ENCODE assay signal across 21 cellular contexts in the genomic region with DNA sequence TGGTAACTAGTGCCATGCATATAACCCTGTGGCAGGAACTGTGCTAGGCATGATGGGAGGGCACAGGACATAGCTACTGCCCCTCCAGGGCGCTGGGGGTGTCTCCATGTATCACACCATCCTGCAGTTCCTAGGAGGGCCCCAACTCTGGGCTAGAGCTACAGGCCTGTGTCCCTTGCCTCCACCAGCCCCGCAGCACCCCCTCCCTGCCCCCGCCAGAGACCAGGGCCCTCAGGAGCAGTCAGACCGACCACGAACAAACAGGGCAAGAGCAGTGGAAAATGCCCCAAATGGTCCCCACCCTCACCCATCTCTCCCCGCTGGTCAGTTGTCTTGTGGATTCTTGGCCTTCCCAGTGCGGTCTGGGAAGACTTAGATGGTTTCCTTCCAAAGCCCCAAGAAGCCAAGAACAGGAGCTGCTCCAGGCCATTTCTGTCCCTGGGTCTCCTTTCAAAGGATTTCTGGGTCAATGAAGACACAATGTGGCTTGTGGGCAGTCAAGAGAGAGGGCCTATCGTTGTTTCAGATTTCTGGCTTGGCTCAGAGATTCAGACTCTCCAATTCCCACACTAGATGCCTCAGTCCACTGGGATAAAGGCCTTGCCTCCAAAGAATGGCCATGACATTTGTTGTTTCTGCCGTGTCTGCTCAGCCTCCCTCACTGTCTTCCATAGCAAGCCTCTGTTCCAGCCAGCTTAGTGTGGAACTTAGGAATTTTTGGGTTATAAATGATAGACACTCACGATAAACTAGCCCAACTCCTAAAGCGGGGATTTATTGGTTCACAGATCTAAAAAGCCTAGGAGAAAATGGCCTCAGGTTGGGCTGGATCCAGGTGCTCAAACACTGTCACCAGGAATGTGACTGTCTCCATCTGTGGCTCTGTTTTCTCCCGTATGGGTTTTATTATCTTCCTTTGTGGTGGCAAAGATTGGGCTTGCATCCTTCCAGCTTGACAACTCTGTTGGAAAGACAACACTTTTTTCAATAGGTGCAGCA.
"Had no signal": no experiment of that assay in that cellular context is flagged by ENCODE, and none has a peak within 500 bp of the region (broad histone marks: within the 10 kb centered on the region; RNA-seq: fewer than 3 reads in every experiment).

No MANE protein-coding gene starts in this region.

- H3K4me3 ChIP-seq: esophagus muscularis mucosa, hepatocyte, left ventricle myocardium inferior, lower lobe of right lung, pancreas, spleen, stomach, thoracic aorta, transverse colon had no signal

- H3K27ac ChIP-seq: esophagus muscularis mucosa, hepatocyte, left ventricle myocardium inferior, lower lobe of right lung, pancreas, spleen, stomach, thoracic aorta, transverse colon had no signal

- H3K4me2 ChIP-seq: hepatocyte had no signal

- H3K79me2 ChIP-seq: hepatocyte had no signal

- DNase-seq: effector memory CD4-positive, alpha-beta T cell; foreskin fibroblast; head of caudate nucleus; kidney; left cardiac atrium; left ventricle myocardium inferior; lower lobe of right lung; naive thymus-derived CD8-positive, alpha-beta T cell; pancreas; right cardiac atrium; spleen; stimulated activated CD4-positive, alpha-beta T cell treated with anti-CD3 and anti-CD28 coated beads, Interleukin-15, amount 100 ng/mL, for 24 hours; stimulated activated CD4-positive, alpha-beta T cell treated with anti-CD3 and anti-CD28 coated beads, Interleukin-1b, Interleukin-23, amount 100 ng/mL, for 48 hours; stimulated activated CD4-positive, alpha-beta T cell treated with anti-CD3 and anti-CD28 coated beads, Interleukin-4, amount 100 ng/mL, for 4 hours; stimulated activated naive CD4-positive, alpha-beta T cell; stomach; transverse colon had no signal

- H2AFZ ChIP-seq: hepatocyte had no signal

- H3K27me3 ChIP-seq: esophagus muscularis mucosa, hepatocyte, pancreas, spleen had no signal

- H3K4me1 ChIP-seq: pancreas had no signal

- H3K27ac Mint-ChIP-seq: naive thymus-derived CD8-positive, alpha-beta T cell; progenitor cell of endocrine pancreas had no signal

- H3K4me1 Mint-ChIP-seq: naive thymus-derived CD8-positive, alpha-beta T cell had no signal

- ATAC-seq: left cardiac atrium; lower lobe of right lung; naive thymus-derived CD8-positive, alpha-beta T cell; pancreas; right cardiac atrium had no signal

- H3K9me3 Mint-ChIP-seq: naive thymus-derived CD8-positive, alpha-beta T cell had no signal

- H3K4me3 Mint-ChIP-seq: naive thymus-derived CD8-positive, alpha-beta T cell had no signal

- H3K9me3 ChIP-seq: lower lobe of right lung, pancreas, spleen, stomach, thoracic aorta, transverse colon had no signal

- H3K36me3 Mint-ChIP-seq: naive thymus-derived CD8-positive, alpha-beta T cell had no signal

- H3K36me3 ChIP-seq: esophagus muscularis mucosa, left ventricle myocardium inferior, lower lobe of right lung, pancreas, spleen, stomach, thoracic aorta, transverse colon had no signal
